Comparison of ENCODE assay signal across 1 cellular context in the genomic region with DNA sequence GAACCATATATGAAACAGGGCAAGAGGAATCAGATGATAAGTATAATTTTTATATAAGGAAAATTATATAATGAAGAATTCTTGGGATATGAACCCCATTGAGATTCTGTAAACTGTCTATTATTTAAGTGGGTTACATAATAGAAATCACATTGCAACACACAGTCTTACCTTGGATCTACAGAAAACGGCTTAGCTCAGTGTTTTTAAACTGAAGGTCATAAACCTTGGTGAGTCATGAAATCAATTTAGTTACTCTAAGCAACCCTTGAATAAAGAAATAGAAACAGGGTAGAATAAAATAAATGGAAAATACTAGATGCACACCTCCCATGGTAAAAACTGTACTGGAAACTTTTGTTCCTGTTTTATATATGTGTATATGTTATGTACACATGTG.
TF ChIP-seq lines count a peak whose summit lies in the region.

No MANE protein-coding gene starts in this region.

TF ChIP-seq in HepG2, 621 proteins besides CTCF, POLR2A, EP300 and RAD21 (continued from another document):
- TF ChIP-seq, protein P1, sequence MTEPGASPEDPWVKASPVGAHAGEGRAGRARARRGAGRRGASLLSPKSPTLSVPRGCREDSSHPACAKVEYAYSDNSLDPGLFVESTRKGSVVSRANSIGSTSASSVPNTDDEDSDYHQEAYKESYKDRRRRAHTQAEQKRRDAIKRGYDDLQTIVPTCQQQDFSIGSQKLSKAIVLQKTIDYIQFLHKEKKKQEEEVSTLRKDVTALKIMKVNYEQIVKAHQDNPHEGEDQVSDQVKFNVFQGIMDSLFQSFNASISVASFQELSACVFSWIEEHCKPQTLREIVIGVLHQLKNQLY (CRISPR knock-in tag; IDR thresholded peaks at IDR 0.05) = no peak
- no peak for TF ChIP-seq GATAD2A (CRISPR knock-in tag; IDR thresholded peaks at IDR 0.05)
- TF ChIP-seq ZNF335 (CRISPR knock-in tag; IDR thresholded peaks at IDR 0.05) = no peak
- TF ChIP-seq HNRNPK (IDR thresholded peaks at IDR 0.05; ENCODE audit: low read depth, low read length, poor library complexity, severe bottlenecking) = no peak
- TF ChIP-seq, protein P2, sequence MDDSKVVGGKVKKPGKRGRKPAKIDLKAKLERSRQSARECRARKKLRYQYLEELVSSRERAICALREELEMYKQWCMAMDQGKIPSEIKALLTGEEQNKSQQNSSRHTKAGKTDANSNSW (CRISPR knock-in tag; IDR thresholded peaks at IDR 0.05; ENCODE audit: borderline replicate concordance) = no peak
- TF ChIP-seq FOXJ3 (CRISPR knock-in tag; IDR thresholded peaks at IDR 0.05; ENCODE audit: borderline replicate concordance) = no peak
- TF ChIP-seq, protein P3, sequence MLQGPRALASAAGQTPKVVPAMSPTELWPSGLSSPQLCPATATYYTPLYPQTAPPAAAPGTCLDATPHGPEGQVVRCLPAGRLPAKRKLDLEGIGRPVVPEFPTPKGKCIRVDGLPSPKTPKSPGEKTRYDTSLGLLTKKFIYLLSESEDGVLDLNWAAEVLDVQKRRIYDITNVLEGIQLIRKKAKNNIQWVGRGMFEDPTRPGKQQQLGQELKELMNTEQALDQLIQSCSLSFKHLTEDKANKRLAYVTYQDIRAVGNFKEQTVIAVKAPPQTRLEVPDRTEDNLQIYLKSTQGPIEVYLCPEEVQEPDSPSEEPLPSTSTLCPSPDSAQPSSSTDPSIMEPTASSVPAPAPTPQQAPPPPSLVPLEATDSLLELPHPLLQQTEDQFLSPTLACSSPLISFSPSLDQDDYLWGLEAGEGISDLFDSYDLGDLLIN (CRISPR knock-in tag; IDR thresholded peaks at IDR 0.05; ENCODE audit: borderline replicate concordance) = no peak
- TF ChIP-seq ZNF274 (CRISPR knock-in tag; IDR thresholded peaks at IDR 0.05) = no peak
- TF ChIP-seq SMAD3 (CRISPR knock-in tag; IDR thresholded peaks at IDR 0.05) = no peak
- peak; percentile 38; the same call in 1 of the 2 replicates for TF ChIP-seq CEBPB (IDR thresholded peaks at IDR 0.05; ENCODE audit: borderline replicate concordance, low read depth, low read length)
- TF ChIP-seq, protein P4, sequence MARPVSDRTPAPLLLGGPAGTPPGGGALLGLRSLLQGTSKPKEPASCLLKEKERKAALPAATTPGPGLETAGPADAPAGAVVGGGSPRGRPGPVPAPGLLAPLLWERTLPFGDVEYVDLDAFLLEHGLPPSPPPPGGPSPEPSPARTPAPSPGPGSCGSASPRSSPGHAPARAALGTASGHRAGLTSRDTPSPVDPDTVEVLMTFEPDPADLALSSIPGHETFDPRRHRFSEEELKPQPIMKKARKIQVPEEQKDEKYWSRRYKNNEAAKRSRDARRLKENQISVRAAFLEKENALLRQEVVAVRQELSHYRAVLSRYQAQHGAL (CRISPR knock-in tag; IDR thresholded peaks at IDR 0.05; ENCODE audit: not compliant biosample characterization) = no peak
- TF ChIP-seq, protein P5, sequence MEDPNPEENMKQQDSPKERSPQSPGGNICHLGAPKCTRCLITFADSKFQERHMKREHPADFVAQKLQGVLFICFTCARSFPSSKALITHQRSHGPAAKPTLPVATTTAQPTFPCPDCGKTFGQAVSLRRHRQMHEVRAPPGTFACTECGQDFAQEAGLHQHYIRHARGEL (CRISPR knock-in tag; IDR thresholded peaks at IDR 0.05) = no peak
- TF ChIP-seq FOXA1 (IDR thresholded peaks at IDR 0.05) = no peak
- no peak for TF ChIP-seq FOXA1 (CRISPR knock-in tag; IDR thresholded peaks at IDR 0.05)
- TF ChIP-seq, protein P6, sequence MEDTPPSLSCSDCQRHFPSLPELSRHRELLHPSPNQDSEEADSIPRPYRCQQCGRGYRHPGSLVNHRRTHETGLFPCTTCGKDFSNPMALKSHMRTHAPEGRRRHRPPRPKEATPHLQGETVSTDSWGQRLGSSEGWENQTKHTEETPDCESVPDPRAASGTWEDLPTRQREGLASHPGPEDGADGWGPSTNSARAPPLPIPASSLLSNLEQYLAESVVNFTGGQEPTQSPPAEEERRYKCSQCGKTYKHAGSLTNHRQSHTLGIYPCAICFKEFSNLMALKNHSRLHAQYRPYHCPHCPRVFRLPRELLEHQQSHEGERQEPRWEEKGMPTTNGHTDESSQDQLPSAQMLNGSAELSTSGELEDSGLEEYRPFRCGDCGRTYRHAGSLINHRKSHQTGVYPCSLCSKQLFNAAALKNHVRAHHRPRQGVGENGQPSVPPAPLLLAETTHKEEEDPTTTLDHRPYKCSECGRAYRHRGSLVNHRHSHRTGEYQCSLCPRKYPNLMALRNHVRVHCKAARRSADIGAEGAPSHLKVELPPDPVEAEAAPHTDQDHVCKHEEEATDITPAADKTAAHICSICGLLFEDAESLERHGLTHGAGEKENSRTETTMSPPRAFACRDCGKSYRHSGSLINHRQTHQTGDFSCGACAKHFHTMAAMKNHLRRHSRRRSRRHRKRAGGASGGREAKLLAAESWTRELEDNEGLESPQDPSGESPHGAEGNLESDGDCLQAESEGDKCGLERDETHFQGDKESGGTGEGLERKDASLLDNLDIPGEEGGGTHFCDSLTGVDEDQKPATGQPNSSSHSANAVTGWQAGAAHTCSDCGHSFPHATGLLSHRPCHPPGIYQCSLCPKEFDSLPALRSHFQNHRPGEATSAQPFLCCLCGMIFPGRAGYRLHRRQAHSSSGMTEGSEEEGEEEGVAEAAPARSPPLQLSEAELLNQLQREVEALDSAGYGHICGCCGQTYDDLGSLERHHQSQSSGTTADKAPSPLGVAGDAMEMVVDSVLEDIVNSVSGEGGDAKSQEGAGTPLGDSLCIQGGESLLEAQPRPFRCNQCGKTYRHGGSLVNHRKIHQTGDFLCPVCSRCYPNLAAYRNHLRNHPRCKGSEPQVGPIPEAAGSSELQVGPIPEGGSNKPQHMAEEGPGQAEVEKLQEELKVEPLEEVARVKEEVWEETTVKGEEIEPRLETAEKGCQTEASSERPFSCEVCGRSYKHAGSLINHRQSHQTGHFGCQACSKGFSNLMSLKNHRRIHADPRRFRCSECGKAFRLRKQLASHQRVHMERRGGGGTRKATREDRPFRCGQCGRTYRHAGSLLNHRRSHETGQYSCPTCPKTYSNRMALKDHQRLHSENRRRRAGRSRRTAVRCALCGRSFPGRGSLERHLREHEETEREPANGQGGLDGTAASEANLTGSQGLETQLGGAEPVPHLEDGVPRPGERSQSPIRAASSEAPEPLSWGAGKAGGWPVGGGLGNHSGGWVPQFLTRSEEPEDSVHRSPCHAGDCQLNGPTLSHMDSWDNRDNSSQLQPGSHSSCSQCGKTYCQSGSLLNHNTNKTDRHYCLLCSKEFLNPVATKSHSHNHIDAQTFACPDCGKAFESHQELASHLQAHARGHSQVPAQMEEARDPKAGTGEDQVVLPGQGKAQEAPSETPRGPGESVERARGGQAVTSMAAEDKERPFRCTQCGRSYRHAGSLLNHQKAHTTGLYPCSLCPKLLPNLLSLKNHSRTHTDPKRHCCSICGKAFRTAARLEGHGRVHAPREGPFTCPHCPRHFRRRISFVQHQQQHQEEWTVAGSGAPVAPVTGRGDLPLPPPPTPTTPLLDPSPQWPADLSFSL (CRISPR knock-in tag; IDR thresholded peaks at IDR 0.05) = no peak
- TF ChIP-seq RFXANK (CRISPR knock-in tag; IDR thresholded peaks at IDR 0.05) = no peak
TF ChIP-seq in HepG2: peak in this region for 2.
